ENCODE assay signal across 8 cellular contexts in genomic region chr18:50879302-50880107, GRCh38. TPM values are rescaled to one million over a fixed set of nuclear protein-coding genes. Genes with fewer than 3 reads are reported as not detected.
DNase-seq lines count a peak whose midpoint lies in the region; ATAC-seq and TF ChIP-seq lines count a peak whose summit lies in the region.

No MANE protein-coding gene starts in this region.

- H3K4me3 ChIP-seq in fibroblast of pulmonary artery (replicated peaks; ENCODE audit: low read depth, low read length) (peak overlapping the region; percentile 74), neural cell (ENCODE audit: low read length) (peak overlapping the region; percentile 86), urinary bladder (ENCODE audit: low read depth, low read length) (peak overlapping the region; percentile 81)

- H3K9me3 Mint-ChIP-seq in activated CD8-positive, alpha-beta memory T cell treated with anti-CD3 and anti-CD28 coated beads, Interleukin-2, amount 10 ng/mL, durations not matched to agents 7 days and 5 days (ENCODE audit: low read depth) = no peaks in the 10 kb centered on the region
- H3K9me3 Mint-ChIP-seq in activated T-cell treated with anti-CD3 and anti-CD28 coated beads, Interleukin-2, amount 50 U/mL, for 4 hours = no peaks in the 10 kb centered on the region

- H3K27ac ChIP-seq in neural cell (ENCODE audit: low read length) (peak overlapping the region; percentile 71), urinary bladder (ENCODE audit: low read depth) (peak overlapping the region; percentile 89)

- H3K9me3 ChIP-seq in neural cell (ENCODE audit: low read length) = no peaks in the 10 kb centered on the region

- peak overlapping the region; percentile 82 for H3K4me2 ChIP-seq in neural cell (ENCODE audit: low read length)

- peaks cover 27% of the 10 kb centered on the region for H3K4me1 Mint-ChIP-seq in activated CD8-positive, alpha-beta memory T cell treated with anti-CD3 and anti-CD28 coated beads, Interleukin-2, amount 10 ng/mL, durations not matched to agents 7 days and 5 days
- peaks cover 30% of the 10 kb centered on the region for H3K4me1 Mint-ChIP-seq in activated T-cell treated with anti-CD3 and anti-CD28 coated beads, Interleukin-2, amount 50 U/mL, for 4 hours (ENCODE audit: low read depth)

- H4K20me1 ChIP-seq in neural cell (ENCODE audit: insufficient read depth) = no peaks in the 10 kb centered on the region

- TF ChIP-seq CTCF in fibroblast of pulmonary artery (IDR thresholded peaks at IDR 0.05; ENCODE audit: low read length, missing control alignments) = no peak
- no peak for TF ChIP-seq CTCF in neural cell (IDR thresholded peaks at IDR 0.05; ENCODE audit: poor library complexity, severe bottlenecking)

- H3F3A ChIP-seq in neural cell (ENCODE audit: insufficient read depth, low read length, poor library complexity, severe bottlenecking) = peaks cover 4% of the 10 kb centered on the region

- peak overlapping the region; percentile 18 for H2AFZ ChIP-seq in neural cell (ENCODE audit: low read depth, low read length)

- H3K9me2 ChIP-seq in neural cell (ENCODE audit: insufficient read depth, low read length) = no peaks in the 10 kb centered on the region

- no peaks in the 10 kb centered on the region for H3K27me3 ChIP-seq in neural cell (ENCODE audit: insufficient read depth, low read depth, low read length)

- peak; percentile 23 for ATAC-seq in activated CD8-positive, alpha-beta memory T cell treated with anti-CD3 and anti-CD28 coated beads, Interleukin-2, amount 10 ng/mL, durations not matched to agents 7 days and 5 days
- ATAC-seq in HG02840 (IDR thresholded peaks at IDR 0.05; ENCODE audit: low FRiP score, unreplicated experiment) = peak; percentile 30
- ATAC-seq in activated T-cell treated with anti-CD3 and anti-CD28 coated beads, Interleukin-2, amount 50 U/mL, for 4 hours = peak; percentile 12 to 16

- no peaks in the 10 kb centered on the region for H3K4me1 ChIP-seq in urinary bladder (ENCODE audit: insufficient read depth)

- H3K4me3 Mint-ChIP-seq in activated CD8-positive, alpha-beta memory T cell treated with anti-CD3 and anti-CD28 coated beads, Interleukin-2, amount 10 ng/mL, durations not matched to agents 7 days and 5 days = peak overlapping the region; percentile 94
- peak overlapping the region; percentile 93 for H3K4me3 Mint-ChIP-seq in activated T-cell treated with anti-CD3 and anti-CD28 coated beads, Interleukin-2, amount 50 U/mL, for 4 hours

- H3K27ac Mint-ChIP-seq in activated CD8-positive, alpha-beta memory T cell treated with anti-CD3 and anti-CD28 coated beads, Interleukin-2, amount 10 ng/mL, durations not matched to agents 7 days and 5 days = peak overlapping the region; percentile 98

- peak; percentile 53 for DNase-seq in activated CD8-positive, alpha-beta memory T cell treated with anti-CD3 and anti-CD28 coated beads, Interleukin-2, amount 10 ng/mL, durations not matched to agents 7 days and 5 days
- DNase-seq in activated CD8-positive, alpha-beta memory T cell treated with anti-CD3 and anti-CD28 coated beads for 24 hours = no peak
- DNase-seq in NCI-H2171 treated with DMSO at 0.1 percent for 48 hours (lab: John Stamatoyannopoulos, UW) (peak; percentile 56), fibroblast of pulmonary artery (ENCODE audit: low read depth) (peak; percentile 61)
- peak; percentile 13 for DNase-seq in activated T-cell treated with anti-CD3 and anti-CD28 coated beads, Interleukin-2, amount 50 U/mL, for 4 hours

- H3K36me3 ChIP-seq in neural cell (ENCODE audit: insufficient read depth, low read length) = no peaks in the 10 kb centered on the region
- H3K36me3 ChIP-seq in urinary bladder (ENCODE audit: insufficient read depth) = no peaks in the 10 kb centered on the region

- H3K36me3 Mint-ChIP-seq in activated CD8-positive, alpha-beta memory T cell treated with anti-CD3 and anti-CD28 coated beads, Interleukin-2, amount 10 ng/mL, durations not matched to agents 7 days and 5 days = peaks cover 12% of the 10 kb centered on the region
- H3K36me3 Mint-ChIP-seq in activated T-cell treated with anti-CD3 and anti-CD28 coated beads, Interleukin-2, amount 50 U/mL, for 4 hours (ENCODE audit: insufficient read depth) = peaks cover 9% of the 10 kb centered on the region

- H3K9ac ChIP-seq in neural cell (ENCODE audit: low read length) = peak overlapping the region; percentile 74

- H3K79me2 ChIP-seq in neural cell (replicated peaks; ENCODE audit: insufficient read depth, low read length) = peaks cover 40% of the 10 kb centered on the region

- CTCF ChIA-PET in activated CD8-positive, alpha-beta memory T cell treated with anti-CD3 and anti-CD28 coated beads, Interleukin-2, amount 10 ng/mL, durations not matched to agents 7 days and 5 days (lab: Charles Lee) = interaction anchor here (1.0 to 1.6 kb wide), 5 partner anchors 32 to 175 kb away, joined by 3 to 11 read pairs (median 4); partner anchors contain the start of genes ELAC1 and SMAD4

- TF ChIP-seq RAD21 in neural cell (conservative IDR thresholded peaks at IDR 0.05) = no peak

- under 1% methylated on average over 61 of the region's 61 CpGs for WGBS in urinary bladder

- no peaks in the 10 kb centered on the region for H3K27me3 Mint-ChIP-seq in activated CD8-positive, alpha-beta memory T cell treated with anti-CD3 and anti-CD28 coated beads, Interleukin-2, amount 10 ng/mL, durations not matched to agents 7 days and 5 days
- no peaks in the 10 kb centered on the region for H3K27me3 Mint-ChIP-seq in activated T-cell treated with anti-CD3 and anti-CD28 coated beads, Interleukin-2, amount 50 U/mL, for 4 hours (ENCODE audit: low read depth)

- no peak for TF ChIP-seq EP300 in neural cell (conservative IDR thresholded peaks at IDR 0.05; ENCODE audit: poor library complexity, severe bottlenecking)

TF ChIP-seq in neural cell, 6 proteins besides CTCF, POLR2A, EP300 and RAD21:
- TF ChIP-seq SMC3 (conservative IDR thresholded peaks at IDR 0.05; ENCODE audit: poor library complexity) (no peak), POLR2AphosphoS5 (IDR thresholded peaks at IDR 0.05) (no peak)
- TF ChIP-seq, protein P1, sequence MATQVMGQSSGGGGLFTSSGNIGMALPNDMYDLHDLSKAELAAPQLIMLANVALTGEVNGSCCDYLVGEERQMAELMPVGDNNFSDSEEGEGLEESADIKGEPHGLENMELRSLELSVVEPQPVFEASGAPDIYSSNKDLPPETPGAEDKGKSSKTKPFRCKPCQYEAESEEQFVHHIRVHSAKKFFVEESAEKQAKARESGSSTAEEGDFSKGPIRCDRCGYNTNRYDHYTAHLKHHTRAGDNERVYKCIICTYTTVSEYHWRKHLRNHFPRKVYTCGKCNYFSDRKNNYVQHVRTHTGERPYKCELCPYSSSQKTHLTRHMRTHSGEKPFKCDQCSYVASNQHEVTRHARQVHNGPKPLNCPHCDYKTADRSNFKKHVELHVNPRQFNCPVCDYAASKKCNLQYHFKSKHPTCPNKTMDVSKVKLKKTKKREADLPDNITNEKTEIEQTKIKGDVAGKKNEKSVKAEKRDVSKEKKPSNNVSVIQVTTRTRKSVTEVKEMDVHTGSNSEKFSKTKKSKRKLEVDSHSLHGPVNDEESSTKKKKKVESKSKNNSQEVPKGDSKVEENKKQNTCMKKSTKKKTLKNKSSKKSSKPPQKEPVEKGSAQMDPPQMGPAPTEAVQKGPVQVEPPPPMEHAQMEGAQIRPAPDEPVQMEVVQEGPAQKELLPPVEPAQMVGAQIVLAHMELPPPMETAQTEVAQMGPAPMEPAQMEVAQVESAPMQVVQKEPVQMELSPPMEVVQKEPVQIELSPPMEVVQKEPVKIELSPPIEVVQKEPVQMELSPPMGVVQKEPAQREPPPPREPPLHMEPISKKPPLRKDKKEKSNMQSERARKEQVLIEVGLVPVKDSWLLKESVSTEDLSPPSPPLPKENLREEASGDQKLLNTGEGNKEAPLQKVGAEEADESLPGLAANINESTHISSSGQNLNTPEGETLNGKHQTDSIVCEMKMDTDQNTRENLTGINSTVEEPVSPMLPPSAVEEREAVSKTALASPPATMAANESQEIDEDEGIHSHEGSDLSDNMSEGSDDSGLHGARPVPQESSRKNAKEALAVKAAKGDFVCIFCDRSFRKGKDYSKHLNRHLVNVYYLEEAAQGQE (IDR thresholded peaks at IDR 0.05; ENCODE audit: borderline replicate concordance) = peak; percentile 10

RNA-seq across cellular contexts. Expression of gene ME2, which starts 0.6 kb away (rescaled TPM):
- 10 to 100 TPM; 77.2 to 86.9 TPM for total RNA-seq in activated CD8-positive, alpha-beta memory T cell treated with anti-CD3 and anti-CD28 coated beads, Interleukin-2, amount 10 ng/mL, durations not matched to agents 7 days and 5 days
- total RNA-seq in activated T-cell treated with anti-CD3 and anti-CD28 coated beads, Interleukin-2, amount 50 U/mL, for 4 hours = 100 to 1,000 TPM in 2 of 3 donors, 10 to 100 TPM in 1; 90.9 to 108 (median 108) TPM
- polyA plus RNA-seq in neural cell (64.3 and 76.2 TPM in 2 replicates), urinary bladder (30.9 TPM)
- polyA minus RNA-seq in neural cell = 123 and 129 TPM in 2 replicates
- 66.0 TPM for total RNA-seq in urinary bladder

RNA-seq across cellular contexts. Expression of gene MRO, which starts 59.7 kb away (rescaled TPM):
- not detected for total RNA-seq in activated CD8-positive, alpha-beta memory T cell treated with anti-CD3 and anti-CD28 coated beads, Interleukin-2, amount 10 ng/mL, durations not matched to agents 7 days and 5 days
- not detected for total RNA-seq in activated T-cell treated with anti-CD3 and anti-CD28 coated beads, Interleukin-2, amount 50 U/mL, for 4 hours
- polyA plus RNA-seq in neural cell (not detected in 2 replicates), urinary bladder (0.90 TPM)
- not detected in 2 replicates for polyA minus RNA-seq in neural cell
- 1.2 TPM for total RNA-seq in urinary bladder
